In genomic region chr14:69404478-69404877, GRCh38 we compare ENCODE assay signal across 1 cellular context.
TF ChIP-seq lines count a peak whose summit lies in the region.

No MANE protein-coding gene starts in this region.

TF ChIP-seq in GM23338, 12 proteins besides CTCF, POLR2A, EP300 and RAD21 (continued from another document):
- TF ChIP-seq ZNF462 (CRISPR knock-in tag; IDR thresholded peaks at IDR 0.05) (no peak), EZH2phosphoT487 (IDR thresholded peaks at IDR 0.05; ENCODE audit: unreplicated experiment) (no peak), REST (IDR thresholded peaks at IDR 0.05; ENCODE audit: unreplicated experiment) (no peak), ZNF114 (CRISPR knock-in tag; IDR thresholded peaks at IDR 0.05) (no peak)
